8 cellular contexts compared by ENCODE assay signal in the genomic region with DNA sequence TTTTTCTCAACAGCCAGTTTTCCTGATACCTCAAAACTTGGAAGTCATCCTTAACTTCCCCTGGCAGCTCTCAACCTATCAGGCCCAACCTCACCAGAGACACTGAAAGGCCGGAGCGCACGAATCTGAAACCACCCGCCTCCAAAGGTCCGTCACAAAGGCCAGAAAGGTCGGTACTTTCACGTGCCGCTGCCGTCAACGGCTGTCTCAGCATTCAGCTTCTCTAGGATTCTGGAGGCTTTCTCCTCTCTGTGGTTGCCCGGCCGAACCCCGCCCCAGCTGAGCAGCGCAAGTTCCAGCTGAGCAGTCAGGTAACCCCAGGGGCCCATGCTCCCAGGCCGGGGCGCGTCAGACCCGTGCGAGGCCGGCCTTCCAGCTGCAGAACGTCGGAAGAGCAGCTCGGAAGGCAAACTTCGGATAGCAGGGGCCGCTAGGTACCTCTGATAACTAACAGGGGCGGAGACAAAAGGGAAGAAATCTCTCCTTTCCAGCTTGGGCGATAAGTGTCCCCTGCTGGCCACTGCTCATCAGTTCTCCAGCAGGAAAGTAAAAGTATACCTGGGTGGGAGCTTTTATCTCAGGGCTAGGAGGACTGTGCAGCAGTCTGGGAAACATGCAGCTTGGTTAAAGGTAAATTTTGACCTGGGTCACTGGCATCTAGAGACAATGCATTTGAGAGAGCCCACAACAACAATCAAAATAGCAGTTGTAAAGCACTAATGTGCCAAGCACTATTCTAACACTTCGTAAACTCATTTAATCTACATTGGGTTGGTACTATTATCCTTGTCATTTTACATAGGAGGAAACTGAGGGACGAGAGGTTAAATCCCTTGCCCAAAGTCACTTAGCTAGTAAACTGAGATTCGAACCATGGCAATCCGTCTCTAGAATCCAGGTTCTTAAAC. TPM values are rescaled to one million over a fixed set of nuclear protein-coding genes. Genes with fewer than 3 reads are reported as not detected.
DNase-seq lines count a peak whose midpoint lies in the region; ATAC-seq and TF ChIP-seq lines count a peak whose summit lies in the region.

No MANE protein-coding gene starts in this region.

- BruUV-seq in Caco-2 (replicated peaks; lab: Mats Ljungman, UMichigan) (no TSS peak), Panc1 (replicated peaks; lab: Mats Ljungman, UMichigan) (no TSS peak)

- peak overlapping the region; percentile 87 for H3K27ac Mint-ChIP-seq in Caco-2 (ENCODE audit: unreplicated experiment)

- peaks cover 7% of the 10 kb centered on the region for H3K27me3 Mint-ChIP-seq in Caco-2 (ENCODE audit: insufficient read depth, unreplicated experiment)

- POLR2A ChIA-PET in Caco-2 (lab: Charles Lee) (interaction anchor here (0.6 to 1.9 kb wide), 10 partner anchors 11 to 545 kb away, joined by 3 to 17 read pairs (median 4); a partner anchor contains a TSS), Panc1 (lab: Charles Lee) (interaction anchor here (1.0 kb wide), 1 partner anchor 28 kb away, joined by 3 read pairs; no protein-coding TSS in a partner anchor)

- peak overlapping the region; percentile 45 for H3K9ac ChIP-seq in rectal smooth muscle tissue (ENCODE audit: low read length)

- CTCF ChIA-PET in Caco-2 (lab: Charles Lee), result interaction anchor here (0.8 to 2.1 kb wide), 9 partner anchors 27 to 261 kb away, joined by 3 to 26 read pairs (median 6); a partner anchor contains a TSS
- CTCF ChIA-PET in Panc1 (lab: Charles Lee), result interaction anchor here (0.6 to 2.1 kb wide), 5 partner anchors 15 to 402 kb away, joined by 3 to 8 read pairs (median 3); no protein-coding TSS in a partner anchor

- peak; percentile 95 for DNase-seq in Caco-2
- DNase-seq in Panc1 (ENCODE audit: low read depth, low spot score), result peak; percentile 81
- peak; percentile 77 for DNase-seq in brain pericyte (ENCODE audit: low read depth, low spot score)
- DNase-seq in iPS DF 6.9 (ENCODE audit: low read depth, low spot score), result peak; percentile 79
- DNase-seq in NCI-H1694 (lab: John Stamatoyannopoulos, UW), result no peak

- in situ Hi-C loops in Panc1 (cut with HindIII; ENCODE audit: low pct_unique_long_range_greater_than_20kb, low sequenced_read_pairs), result no loop called here

- H3K27me3 ChIP-seq in Caco-2 (replicated peaks; ENCODE audit: control insufficient read depth, insufficient read depth, low read length) (no peaks in the 10 kb centered on the region), Panc1 (ENCODE audit: control insufficient read depth, insufficient read depth, low read length) (no peaks in the 10 kb centered on the region), iPS DF 6.9 (ENCODE audit: control insufficient read depth, insufficient read depth, low read length) (no peaks in the 10 kb centered on the region), rectal smooth muscle tissue (ENCODE audit: control insufficient read depth, insufficient read depth, low read length) (no peaks in the 10 kb centered on the region)

- H3K4me3 ChIP-seq in Caco-2 (ENCODE audit: low read depth, low read length) (peak overlapping the region; percentile 50), Panc1 (ENCODE audit: low read depth in 2 of 2, low read length in 2 of 2) (peak overlapping the region; percentile 61 to 76), iPS DF 6.9 (ENCODE audit: low read length) (peak overlapping the region; percentile 43; the same call in 1 of the 2 replicates), rectal smooth muscle tissue (ENCODE audit: low read length) (peak overlapping the region; percentile 70)

- no peaks in the 10 kb centered on the region for H3K36me3 ChIP-seq in Caco-2 (ENCODE audit: control insufficient read depth, insufficient read depth, low read length)
- H3K36me3 ChIP-seq in Panc1 (ENCODE audit: control insufficient read depth, insufficient read depth, low read length), result no peaks in the 10 kb centered on the region; the same call in 1 of the 2 replicates
- H3K36me3 ChIP-seq in iPS DF 6.9 (ENCODE audit: control insufficient read depth, insufficient read depth, low read length), result peaks cover 6% of the 10 kb centered on the region; the same call in 1 of the 2 replicates
- no peaks in the 10 kb centered on the region for H3K36me3 ChIP-seq in rectal smooth muscle tissue (ENCODE audit: control insufficient read depth, insufficient read depth, low read length)

- H3K9me3 ChIP-seq in Caco-2, result peaks cover 6% of the 10 kb centered on the region; the same call in 1 of the 2 replicates
- H3K9me3 ChIP-seq in Panc1 (ENCODE audit: control insufficient read depth, insufficient read depth, low read depth, low read length), result peaks cover 14% of the 10 kb centered on the region; the same call in 1 of the 2 replicates
- no peaks in the 10 kb centered on the region; the same call in 1 of the 2 replicates for H3K9me3 ChIP-seq in iPS DF 6.9 (ENCODE audit: control insufficient read depth, insufficient read depth, low read length)

- ATAC-seq in GM19351 (IDR thresholded peaks at IDR 0.05; ENCODE audit: unreplicated experiment) (peak; percentile 91), HG03460 (IDR thresholded peaks at IDR 0.05; ENCODE audit: unreplicated experiment) (peak; percentile 91), Panc1 (peak; percentile 99)

- peaks cover 8% of the 10 kb centered on the region for H3K36me3 Mint-ChIP-seq in Caco-2 (ENCODE audit: insufficient read depth, unreplicated experiment)

- peaks cover 18% of the 10 kb centered on the region for H3K4me1 Mint-ChIP-seq in Caco-2 (ENCODE audit: low read depth, unreplicated experiment)

- TF ChIP-seq CTCF in Caco-2 (IDR thresholded peaks at IDR 0.05; ENCODE audit: insufficient read depth in 1 of 2, low read depth in 1 of 2, low read length in 1 of 2, severe bottlenecking in 1 of 2, unreplicated experiment in 1 of 2), result peak; percentile 57 to 76
- TF ChIP-seq CTCF in Panc1 (IDR thresholded peaks at IDR 0.05), result peak; percentile 86

- H3K4me1 ChIP-seq in Caco-2 (peaks cover 11% of the 10 kb centered on the region; the same call in 1 of the 2 replicates), Panc1 (ENCODE audit: control insufficient read depth, insufficient read depth, low read length) (peaks cover 15% of the 10 kb centered on the region), iPS DF 6.9 (ENCODE audit: control insufficient read depth, insufficient read depth, low read length) (no peaks in the 10 kb centered on the region), rectal smooth muscle tissue (ENCODE audit: control insufficient read depth, insufficient read depth, low read length) (peaks cover 5% of the 10 kb centered on the region)

- WGBS in iPS DF 6.9 (ENCODE audit: insufficient coverage, insufficient read length), result no CpG with 5 or more reads among the region's 31 CpGs

- H3K4me3 Mint-ChIP-seq in Caco-2 (ENCODE audit: unreplicated experiment), result peak overlapping the region; percentile 82

- H3K27ac ChIP-seq in Panc1 (ENCODE audit: low read length), result peak overlapping the region; percentile 98
- no peak overlapping the region for H3K27ac ChIP-seq in iPS DF 6.9 (ENCODE audit: low read length)
- peak overlapping the region; percentile 61 for H3K27ac ChIP-seq in rectal smooth muscle tissue (ENCODE audit: low read depth, low read length)

- intact Hi-C loops in Caco-2 (cut with micrococcal nuclease; ENCODE audit: unreplicated experiment), result loop anchor here (1.0 to 2.0 kb wide), 6 partner anchors 27 to 259 kb away; a partner anchor contains a TSS
- intact Hi-C loops in Panc1 (cut with micrococcal nuclease; ENCODE audit: unreplicated experiment), result no loop called here

- no peaks in the 10 kb centered on the region for H3K9me3 Mint-ChIP-seq in Caco-2 (ENCODE audit: unreplicated experiment)

RNA-seq across cellular contexts. Expression of a gene that starts 16.1 kb away (rescaled TPM):
- total RNA-seq in Caco-2 (2022), result 1.5 and 1.6 TPM in 2 replicates
- 3.2 TPM for total RNA-seq in Panc1 (2021; ENCODE audit: unreplicated experiment)
- 0.99 TPM for polyA plus RNA-seq in Panc1 (2012; ENCODE audit: insufficient read length)

RNA-seq across cellular contexts. Expression of a gene that starts 33.7 kb away (rescaled TPM):
- 3.7 and 4.3 TPM in 2 replicates for total RNA-seq in Caco-2 (2022)
- total RNA-seq in Panc1 (2021; ENCODE audit: unreplicated experiment), result 7.0 TPM
- 3.7 TPM for polyA plus RNA-seq in Panc1 (2012; ENCODE audit: insufficient read length)

RNA-seq across cellular contexts. Expression of a gene that starts 47.5 kb away (rescaled TPM):
- 1.7 and 3.4 TPM in 2 replicates for total RNA-seq in Caco-2 (2022)
- total RNA-seq in Panc1 (2021; ENCODE audit: unreplicated experiment), result 10.4 TPM
- polyA plus RNA-seq in Panc1 (2012; ENCODE audit: insufficient read length), result 10.2 TPM

RNA-seq across cellular contexts. Expression of a gene that starts 59.8 kb away (rescaled TPM):
- total RNA-seq in Caco-2 (2022) (not detected in 2 replicates), Panc1 (2021; ENCODE audit: unreplicated experiment) (1.6 TPM)
- 0.69 TPM for polyA plus RNA-seq in Panc1 (2012; ENCODE audit: insufficient read length)
